ENCODE assay signal across 1 cellular context in the genomic region with DNA sequence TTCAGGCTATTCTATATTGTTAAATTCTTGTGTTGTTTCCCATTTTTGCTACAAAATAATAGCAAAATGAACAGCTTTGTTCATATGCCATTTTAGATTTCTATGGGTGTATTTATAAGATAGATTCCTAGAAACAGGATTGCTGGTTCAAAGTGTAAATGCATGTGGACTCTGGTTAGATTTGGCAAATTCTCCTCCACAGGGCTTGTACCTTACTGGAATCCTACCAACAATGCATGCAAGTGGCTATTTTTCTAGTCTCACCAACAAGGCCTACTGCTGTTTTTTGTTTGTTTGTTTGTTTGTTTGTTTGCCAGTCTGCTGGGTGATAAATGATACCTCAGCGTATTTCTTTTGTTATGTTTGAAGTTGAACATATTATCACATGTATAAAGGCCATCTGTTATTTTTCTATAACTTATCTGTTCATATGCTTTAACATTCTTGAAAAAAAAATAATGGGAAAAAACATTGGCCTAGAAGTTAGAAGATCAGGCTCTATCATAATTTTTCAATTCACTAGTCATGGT.
TF ChIP-seq lines count a peak whose summit lies in the region.

No MANE protein-coding gene starts in this region.

TF ChIP-seq in SK-N-SH treated with all-trans-retinoic acid at 6 μM for 48 hours, 23 proteins besides CTCF, POLR2A, EP300 and RAD21 (continued from another document):
- TF ChIP-seq, protein P1, sequence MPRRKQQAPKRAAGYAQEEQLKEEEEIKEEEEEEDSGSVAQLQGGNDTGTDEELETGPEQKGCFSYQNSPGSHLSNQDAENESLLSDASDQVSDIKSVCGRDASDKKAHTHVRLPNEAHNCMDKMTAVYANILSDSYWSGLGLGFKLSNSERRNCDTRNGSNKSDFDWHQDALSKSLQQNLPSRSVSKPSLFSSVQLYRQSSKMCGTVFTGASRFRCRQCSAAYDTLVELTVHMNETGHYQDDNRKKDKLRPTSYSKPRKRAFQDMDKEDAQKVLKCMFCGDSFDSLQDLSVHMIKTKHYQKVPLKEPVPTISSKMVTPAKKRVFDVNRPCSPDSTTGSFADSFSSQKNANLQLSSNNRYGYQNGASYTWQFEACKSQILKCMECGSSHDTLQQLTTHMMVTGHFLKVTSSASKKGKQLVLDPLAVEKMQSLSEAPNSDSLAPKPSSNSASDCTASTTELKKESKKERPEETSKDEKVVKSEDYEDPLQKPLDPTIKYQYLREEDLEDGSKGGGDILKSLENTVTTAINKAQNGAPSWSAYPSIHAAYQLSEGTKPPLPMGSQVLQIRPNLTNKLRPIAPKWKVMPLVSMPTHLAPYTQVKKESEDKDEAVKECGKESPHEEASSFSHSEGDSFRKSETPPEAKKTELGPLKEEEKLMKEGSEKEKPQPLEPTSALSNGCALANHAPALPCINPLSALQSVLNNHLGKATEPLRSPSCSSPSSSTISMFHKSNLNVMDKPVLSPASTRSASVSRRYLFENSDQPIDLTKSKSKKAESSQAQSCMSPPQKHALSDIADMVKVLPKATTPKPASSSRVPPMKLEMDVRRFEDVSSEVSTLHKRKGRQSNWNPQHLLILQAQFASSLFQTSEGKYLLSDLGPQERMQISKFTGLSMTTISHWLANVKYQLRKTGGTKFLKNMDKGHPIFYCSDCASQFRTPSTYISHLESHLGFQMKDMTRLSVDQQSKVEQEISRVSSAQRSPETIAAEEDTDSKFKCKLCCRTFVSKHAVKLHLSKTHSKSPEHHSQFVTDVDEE (CRISPR knock-in tag; IDR thresholded peaks at IDR 0.05) = no peak
- no peak for TF ChIP-seq ZNF565 (CRISPR knock-in tag; conservative IDR thresholded peaks at IDR 0.05; ENCODE audit: low read depth)
- no peak for TF ChIP-seq PPARA (CRISPR knock-in tag; IDR thresholded peaks at IDR 0.05; ENCODE audit: borderline replicate concordance)
- TF ChIP-seq PATZ1 (CRISPR knock-in tag; IDR thresholded peaks at IDR 0.05; ENCODE audit: borderline replicate concordance) = no peak
- no peak for TF ChIP-seq ISL1 (CRISPR knock-in tag; IDR thresholded peaks at IDR 0.05)
- no peak for TF ChIP-seq ARNTL (CRISPR knock-in tag; IDR thresholded peaks at IDR 0.05; ENCODE audit: borderline replicate concordance, low read depth)
- TF ChIP-seq TCF4 (CRISPR knock-in tag; IDR thresholded peaks at IDR 0.05; ENCODE audit: borderline replicate concordance) = no peak
